14 cellular contexts compared by ENCODE assay signal in the genomic region with DNA sequence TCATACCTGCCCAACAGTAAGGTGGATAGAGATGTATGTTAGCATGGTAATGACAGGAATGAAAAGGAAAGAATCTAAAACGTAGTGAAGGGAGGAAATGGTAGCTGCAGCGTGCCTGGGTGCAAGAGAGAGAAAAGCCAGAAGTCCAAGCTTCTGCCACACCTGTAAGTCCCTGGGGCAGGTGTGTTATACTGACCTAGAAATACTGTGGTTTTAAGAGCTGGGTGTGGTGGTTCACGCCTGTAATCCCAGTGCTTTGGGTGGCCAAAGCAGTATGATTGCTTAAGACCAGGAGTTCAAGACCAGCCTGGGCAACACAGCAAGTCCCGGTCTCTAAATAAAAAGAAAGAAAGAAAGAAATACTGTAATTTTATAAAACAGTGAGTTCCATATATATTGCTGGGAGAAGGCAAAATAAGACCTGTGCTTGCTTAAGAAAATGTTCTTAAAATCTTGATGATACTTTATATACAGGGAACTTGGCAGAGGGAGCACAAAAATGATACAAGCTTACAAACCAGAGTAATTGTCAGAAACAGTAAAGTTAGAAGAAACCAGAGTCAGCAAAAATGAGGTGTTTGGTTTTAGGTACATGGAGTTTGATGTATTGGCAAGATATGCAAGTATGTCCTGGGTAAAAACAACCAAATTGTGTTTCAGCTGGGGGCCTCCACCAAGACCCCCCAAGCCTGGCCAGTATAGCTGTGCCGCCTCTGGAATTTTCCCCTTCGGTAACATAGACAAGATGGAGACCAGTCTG. TPM values are rescaled to one million over a fixed set of nuclear protein-coding genes. Genes with fewer than 3 reads are reported as not detected.
DNase-seq lines count a peak whose midpoint lies in the region; ATAC-seq and FAIRE-seq lines count a peak whose summit lies in the region.
"Had no signal": no experiment of that assay in that cellular context is flagged by ENCODE, and none has a peak within 500 bp of the region (broad histone marks: within the 10 kb centered on the region; RNA-seq: fewer than 3 reads in every experiment).

No MANE protein-coding gene starts in this region.

- H3K36me3 Mint-ChIP-seq in activated T-cell treated with anti-CD3 and anti-CD28 coated beads, Interleukin-2, amount 50 U/mL, for 24 hours (ENCODE audit: low read depth): peaks cover 72% of the 10 kb centered on the region
- H3K36me3 Mint-ChIP-seq in stimulated activated effector memory CD8-positive, alpha-beta T cell treated with anti-CD3 and anti-CD28 coated beads, Interleukin-12 subunit alpha, Interleukin-12 subunit beta, amount 100 ng/mL, for 72 hours: peaks cover 87% of the 10 kb centered on the region
- H3K36me3 Mint-ChIP-seq in activated naive CD4-positive, alpha-beta T cell treated with anti-CD3 and anti-CD28 coated beads, Interleukin-2, amount 50 U/mL, for 72 hours: peaks cover 0 to 5% of the 10 kb centered on the region in 2 donors

- no peaks in the 10 kb centered on the region for H3K9me3 Mint-ChIP-seq in activated T-cell treated with anti-CD3 and anti-CD28 coated beads, Interleukin-2, amount 50 U/mL, for 24 hours
- no peaks in the 10 kb centered on the region for H3K9me3 Mint-ChIP-seq in stimulated activated effector memory CD8-positive, alpha-beta T cell treated with anti-CD3 and anti-CD28 coated beads, Interleukin-12 subunit alpha, Interleukin-12 subunit beta, amount 100 ng/mL, for 72 hours
- H3K9me3 Mint-ChIP-seq in activated naive CD4-positive, alpha-beta T cell treated with anti-CD3 and anti-CD28 coated beads, Interleukin-2, amount 50 U/mL, for 72 hours: no peaks in the 10 kb centered on the region

- H3K4me1 Mint-ChIP-seq in activated T-cell treated with anti-CD3 and anti-CD28 coated beads, Interleukin-2, amount 50 U/mL, for 24 hours (ENCODE audit: low read depth): peaks cover 17% of the 10 kb centered on the region
- H3K4me1 Mint-ChIP-seq in stimulated activated effector memory CD8-positive, alpha-beta T cell treated with anti-CD3 and anti-CD28 coated beads, Interleukin-12 subunit alpha, Interleukin-12 subunit beta, amount 100 ng/mL, for 72 hours: peaks cover 36% of the 10 kb centered on the region

- no peak overlapping the region for H3K4me3 Mint-ChIP-seq in activated T-cell treated with anti-CD3 and anti-CD28 coated beads, Interleukin-2, amount 50 U/mL, for 24 hours
- H3K4me3 Mint-ChIP-seq in stimulated activated effector memory CD8-positive, alpha-beta T cell treated with anti-CD3 and anti-CD28 coated beads, Interleukin-12 subunit alpha, Interleukin-12 subunit beta, amount 100 ng/mL, for 72 hours: no peak overlapping the region

- H3K27me3 Mint-ChIP-seq in activated T-cell treated with anti-CD3 and anti-CD28 coated beads, Interleukin-2, amount 50 U/mL, for 24 hours: no peaks in the 10 kb centered on the region

- ATAC-seq in esophagus mucosa: peak; percentile 12
- no peak for ATAC-seq in stimulated activated effector memory CD8-positive, alpha-beta T cell treated with anti-CD3 and anti-CD28 coated beads, Interleukin-12 subunit alpha, Interleukin-12 subunit beta, amount 100 ng/mL, for 72 hours
- ATAC-seq in activated naive CD4-positive, alpha-beta T cell treated with anti-CD3 and anti-CD28 coated beads, Interleukin-2, amount 50 U/mL, for 72 hours: no peak

- FAIRE-seq in HTR-8/SVneo (lab: Jason Lieb, UNC): peak; percentile 9
- FAIRE-seq: GM12891 had no signal

- no peak for DNase-seq in activated T-cell treated with anti-CD3 and anti-CD28 coated beads, Interleukin-2, amount 50 U/mL, for 24 hours
- DNase-seq in activated T-cell treated with anti-CD3 and anti-CD28 coated beads for 4 hours (no peak), HTR-8/SVneo (ENCODE audit: insufficient read length, low spot score) (no peak), NCI-H774 (lab: John Stamatoyannopoulos, UW) (no peak), NCI-H446 treated with DMSO at 0.1 percent for 48 hours (lab: John Stamatoyannopoulos, UW) (no peak)
- no peak for DNase-seq in stimulated activated effector memory CD8-positive, alpha-beta T cell treated with anti-CD3 and anti-CD28 coated beads, Interleukin-12 subunit alpha, Interleukin-12 subunit beta, amount 100 ng/mL, for 72 hours (ENCODE audit: low spot score in 2 of 2)
- no peak for DNase-seq in activated naive CD4-positive, alpha-beta T cell treated with anti-CD3 and anti-CD28 coated beads, Interleukin-2, amount 50 U/mL, for 72 hours (ENCODE audit: low spot score in 2 of 2)
- DNase-seq: AML-193, DMS79, KBM-7 had no signal

- peak overlapping the region; percentile 13 for H3K27ac Mint-ChIP-seq in activated T-cell treated with anti-CD3 and anti-CD28 coated beads, Interleukin-2, amount 50 U/mL, for 24 hours
- H3K27ac Mint-ChIP-seq in stimulated activated effector memory CD8-positive, alpha-beta T cell treated with anti-CD3 and anti-CD28 coated beads, Interleukin-12 subunit alpha, Interleukin-12 subunit beta, amount 100 ng/mL, for 72 hours: peak overlapping the region; percentile 60
- no peak overlapping the region for H3K27ac Mint-ChIP-seq in activated naive CD4-positive, alpha-beta T cell treated with anti-CD3 and anti-CD28 coated beads, Interleukin-2, amount 50 U/mL, for 72 hours

RNA-seq across cellular contexts. Expression of a gene that starts 6.6 kb away (rescaled TPM):
- total RNA-seq in esophagus mucosa: 16.9 TPM
- total RNA-seq in activated naive CD4-positive, alpha-beta T cell treated with anti-CD3 and anti-CD28 coated beads, Interleukin-2, amount 50 U/mL, for 72 hours: not detected
- total RNA-seq: G401, HT1080 had no signal

RNA-seq across cellular contexts. Expression of a gene that starts 10.0 kb away (rescaled TPM):
- 126 TPM for total RNA-seq in esophagus mucosa
- 100 to 1,000 TPM; 127 to 217 TPM for total RNA-seq in activated naive CD4-positive, alpha-beta T cell treated with anti-CD3 and anti-CD28 coated beads, Interleukin-2, amount 50 U/mL, for 72 hours

RNA-seq across cellular contexts. Expression of a gene that starts 20.4 kb away (rescaled TPM):
- total RNA-seq in esophagus mucosa: 3.7 TPM
- under 1 TPM; 0.59 to 0.86 TPM for total RNA-seq in activated naive CD4-positive, alpha-beta T cell treated with anti-CD3 and anti-CD28 coated beads, Interleukin-2, amount 50 U/mL, for 72 hours
- total RNA-seq: G401, HT1080 had no signal

RNA-seq across cellular contexts. Expression of a gene that starts 33.3 kb away (rescaled TPM):
- 11.8 TPM for total RNA-seq in esophagus mucosa
- 10 to 100 TPM in 1 of 2 donors, 1 to 10 TPM in 1; 5.0 to 10.5 TPM for total RNA-seq in activated naive CD4-positive, alpha-beta T cell treated with anti-CD3 and anti-CD28 coated beads, Interleukin-2, amount 50 U/mL, for 72 hours

RNA-seq across cellular contexts. Expression of a gene that starts 41.4 kb away (rescaled TPM):
- total RNA-seq in esophagus mucosa: 0.60 TPM
- 1 to 10 TPM in 1 of 2 donors, under 1 TPM in 1; 0.30 to 1.1 TPM for total RNA-seq in activated naive CD4-positive, alpha-beta T cell treated with anti-CD3 and anti-CD28 coated beads, Interleukin-2, amount 50 U/mL, for 72 hours
- total RNA-seq: G401, HT1080 had no signal

Comparison
In these comparisons a context has a peak if more than half of its experiments do, and no peak if none do; other contexts are left out.
1. H3K27ac Mint-ChIP-seq: peak in activated T-cell treated with anti-CD3 and anti-CD28 coated beads, Interleukin-2, amount 50 U/mL, for 24 hours (single experiment) and stimulated activated effector memory CD8-positive, alpha-beta T cell treated with anti-CD3 and anti-CD28 coated beads, Interleukin-12 subunit alpha, Interleukin-12 subunit beta, amount 100 ng/mL, for 72 hours (single experiment); none in activated naive CD4-positive, alpha-beta T cell treated with anti-CD3 and anti-CD28 coated beads, Interleukin-2, amount 50 U/mL, for 72 hours (0 of 2).
2. RNA of a gene that starts 6.6 kb away (total RNA-seq): 16.9 TPM in esophagus mucosa (single experiment); not detected in activated naive CD4-positive, alpha-beta T cell treated with anti-CD3 and anti-CD28 coated beads, Interleukin-2, amount 50 U/mL, for 72 hours; every median in the first group is over 10 times any median in the second.